ENCODE assay signal across 1 cellular context in genomic region chr12:110372056-110372425, GRCh38.
TF ChIP-seq lines count a peak whose summit lies in the region.

No MANE protein-coding gene starts in this region.

TF ChIP-seq in H1, 55 proteins besides CTCF, POLR2A, EP300 and RAD21:
- TF ChIP-seq CBX8 (IDR thresholded peaks at IDR 0.05; ENCODE audit: borderline replicate concordance, low read depth, low read length) (no peak), SUZ12 (IDR thresholded peaks at IDR 0.05; ENCODE audit: low read length) (no peak), POLR2AphosphoS5 (IDR thresholded peaks at IDR 0.05; ENCODE audit: low read depth, low read length) (0 out of 2 replicates have a peak, but pooled peaks have one; percentile 22)
TF ChIP-seq in H1: peak in this region for 1.
